In genomic region chr10:127920319-127921074, GRCh38 we compare ENCODE assay signal across 1 cellular context.
TF ChIP-seq lines count a peak whose summit lies in the region.

No MANE protein-coding gene starts in this region.

TF ChIP-seq in SK-N-SH treated with all-trans-retinoic acid at 6 μM for 48 hours, 23 proteins besides CTCF, POLR2A, EP300 and RAD21 (continued from another document):
- TF ChIP-seq, protein P1, sequence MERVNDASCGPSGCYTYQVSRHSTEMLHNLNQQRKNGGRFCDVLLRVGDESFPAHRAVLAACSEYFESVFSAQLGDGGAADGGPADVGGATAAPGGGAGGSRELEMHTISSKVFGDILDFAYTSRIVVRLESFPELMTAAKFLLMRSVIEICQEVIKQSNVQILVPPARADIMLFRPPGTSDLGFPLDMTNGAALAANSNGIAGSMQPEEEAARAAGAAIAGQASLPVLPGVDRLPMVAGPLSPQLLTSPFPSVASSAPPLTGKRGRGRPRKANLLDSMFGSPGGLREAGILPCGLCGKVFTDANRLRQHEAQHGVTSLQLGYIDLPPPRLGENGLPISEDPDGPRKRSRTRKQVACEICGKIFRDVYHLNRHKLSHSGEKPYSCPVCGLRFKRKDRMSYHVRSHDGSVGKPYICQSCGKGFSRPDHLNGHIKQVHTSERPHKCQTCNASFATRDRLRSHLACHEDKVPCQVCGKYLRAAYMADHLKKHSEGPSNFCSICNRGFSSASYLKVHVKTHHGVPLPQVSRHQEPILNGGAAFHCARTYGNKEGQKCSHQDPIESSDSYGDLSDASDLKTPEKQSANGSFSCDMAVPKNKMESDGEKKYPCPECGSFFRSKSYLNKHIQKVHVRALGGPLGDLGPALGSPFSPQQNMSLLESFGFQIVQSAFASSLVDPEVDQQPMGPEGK (CRISPR knock-in tag; IDR thresholded peaks at IDR 0.05; ENCODE audit: borderline replicate concordance): no peak
- TF ChIP-seq ZNF70 (CRISPR knock-in tag; IDR thresholded peaks at IDR 0.05): no peak
- no peak for TF ChIP-seq CREB5 (CRISPR knock-in tag; IDR thresholded peaks at IDR 0.05; ENCODE audit: low read depth)
- TF ChIP-seq BACH2 (CRISPR knock-in tag; IDR thresholded peaks at IDR 0.05; ENCODE audit: borderline replicate concordance): no peak
